ENCODE assay signal across 8 cellular contexts in genomic region chr11:70111269-70112016, GRCh38. TPM values are rescaled to one million over a fixed set of nuclear protein-coding genes. Genes with fewer than 3 reads are reported as not detected.
DNase-seq lines count a peak whose midpoint lies in the region; ATAC-seq, FAIRE-seq and TF ChIP-seq lines count a peak whose summit lies in the region.
"Had no signal": no experiment of that assay in that cellular context is flagged by ENCODE, and none has a peak within 500 bp of the region (broad histone marks: within the 10 kb centered on the region; RNA-seq: fewer than 3 reads in every experiment).

No MANE protein-coding gene starts in this region.

- no peak for TF ChIP-seq CTCF in fibroblast of villous mesenchyme (IDR thresholded peaks at IDR 0.05; ENCODE audit: insufficient read depth, low read depth, low read length)

- ATAC-seq in GM21723 (IDR thresholded peaks at IDR 0.05; ENCODE audit: unreplicated experiment), result no peak

- H3K27me3 ChIP-seq in NT2/D1 (ENCODE audit: insufficient read depth, insufficient read length), result no peaks in the 10 kb centered on the region
- no peaks in the 10 kb centered on the region for H3K27me3 ChIP-seq in small intestine (ENCODE audit: control insufficient read depth in 2 of 2, insufficient read depth in 2 of 2, low read length in 2 of 2)

- FAIRE-seq in H54 (lab: Jason Lieb, UNC) (no peak), small intestine (lab: Jason Lieb, UNC) (no peak)
- FAIRE-seq: endothelial cell of umbilical vein had no signal

- no peaks in the 10 kb centered on the region for H3K36me3 ChIP-seq in NT2/D1 (ENCODE audit: insufficient read depth, insufficient read length, low read length)
- H3K36me3 ChIP-seq in small intestine (ENCODE audit: control insufficient read depth in 2 of 2, insufficient read depth in 2 of 2, low read length in 2 of 2), result no peaks in the 10 kb centered on the region

- DNase-seq in H54 (ENCODE audit: insufficient read length, low spot score) (peak; percentile 82), NT2/D1 (ENCODE audit: low read depth, low spot score) (no peak), fibroblast of villous mesenchyme (ENCODE audit: low read depth) (peak; percentile 59), small intestine (peak; percentile 30), hypothalamus (lab: John Stamatoyannopoulos, UW) (no peak)
- no peak for DNase-seq in activated naive CD4-positive, alpha-beta T cell (lab: John Stamatoyannopoulos, UW)

- H3K9me3 ChIP-seq in NT2/D1 (ENCODE audit: insufficient read depth, low read length), result no peaks in the 10 kb centered on the region
- H3K9me3 ChIP-seq in small intestine (ENCODE audit: control insufficient read depth, low read depth), result no peaks in the 10 kb centered on the region

- H3K27ac ChIP-seq in small intestine (ENCODE audit: low read depth in 1 of 2, low read length in 1 of 2), result peak overlapping the region in 1 of 2 donors; percentile 57

- H3K4me3 ChIP-seq in NT2/D1 (ENCODE audit: insufficient read length, low read depth), result no peak overlapping the region
- no peak overlapping the region for H3K4me3 ChIP-seq in fibroblast of villous mesenchyme (ENCODE audit: low read depth, low read length)
- H3K4me3 ChIP-seq in small intestine (ENCODE audit: low read depth in 1 of 2, low read length in 2 of 2), result no peak overlapping the region

- peaks cover 19% of the 10 kb centered on the region for H3K4me1 ChIP-seq in NT2/D1 (ENCODE audit: insufficient read depth, insufficient read length)
- H3K4me1 ChIP-seq in small intestine (ENCODE audit: control insufficient read depth in 2 of 2, insufficient read depth in 1 of 2, low read depth in 1 of 2, low read length in 1 of 2), result no peaks in the 10 kb centered on the region

- no peak for TF ChIP-seq POLR2A in H54 (IDR thresholded peaks at IDR 0.05; ENCODE audit: low read depth, low read length)

- WGBS in small intestine, 3 donors, result 33 to 38% (median 38%) methylated on average over 28 to 29 of the region's 29 CpGs

- H3K9ac ChIP-seq in NT2/D1 (ENCODE audit: insufficient read length, low read depth), result peak overlapping the region; percentile 32

RNA-seq across cellular contexts. Expression of gene ANO1, which starts 33.3 kb away (rescaled TPM):
- total RNA-seq in fibroblast of villous mesenchyme, result not detected in 2 replicates
- polyA plus RNA-seq in small intestine, result 1 to 10 TPM in 2 of 3 donors, not detected in 1; 1.1 to 2.9 TPM

Comparison
In these comparisons a context has a peak if more than half of its experiments do, and no peak if none do; other contexts are left out.
1. DNase-seq: peak in H54 (single experiment), fibroblast of villous mesenchyme (single experiment) and small intestine (single experiment); none in NT2/D1 (single experiment), hypothalamus (0 of 51) and activated naive CD4-positive, alpha-beta T cell (0 of 4).